8 cellular contexts compared by ENCODE assay signal in the genomic region with DNA sequence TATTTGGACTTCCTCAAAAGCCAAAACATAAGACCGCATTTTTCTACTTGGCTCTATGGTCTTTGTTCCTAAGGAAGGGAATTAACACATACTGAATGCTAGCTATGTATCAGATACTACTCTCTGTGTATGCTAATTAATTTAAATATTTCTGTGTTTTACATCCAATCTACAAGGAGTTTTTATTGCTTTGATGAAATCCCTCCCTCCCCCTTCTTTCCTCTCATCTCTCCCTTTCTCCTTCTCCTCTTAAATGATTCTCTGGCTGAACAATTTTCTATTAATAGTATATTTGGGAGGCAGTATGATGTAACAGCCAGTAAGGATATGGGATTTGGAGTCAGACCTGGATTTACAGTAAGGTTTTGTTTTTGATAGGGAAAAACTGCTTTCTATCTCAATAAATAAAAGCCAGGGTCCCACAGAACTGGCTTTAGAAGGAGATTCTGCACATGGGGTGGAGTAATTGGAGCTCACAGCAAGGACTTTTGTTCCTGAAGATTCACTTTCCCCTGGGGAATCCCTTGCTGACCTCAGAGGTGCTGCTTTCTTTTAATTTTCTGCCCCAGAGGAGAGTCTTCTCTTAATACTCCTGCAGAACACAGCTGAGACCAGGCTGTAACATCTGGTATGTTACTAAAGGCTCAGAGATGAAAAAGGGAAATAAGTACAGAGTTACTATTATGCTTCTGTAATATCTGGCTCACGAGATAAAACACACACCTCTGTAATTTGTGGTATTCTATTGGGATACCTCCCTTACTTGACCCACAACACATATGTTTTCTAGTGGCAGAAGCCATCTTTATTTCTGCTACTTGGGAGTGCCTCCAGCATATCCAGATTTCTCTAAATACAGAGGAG. TPM values are rescaled to one million over a fixed set of nuclear protein-coding genes. Genes with fewer than 3 reads are reported as not detected.
DNase-seq lines count a peak whose midpoint lies in the region; ATAC-seq and TF ChIP-seq lines count a peak whose summit lies in the region.

No MANE protein-coding gene starts in this region.

- H2BK120ac ChIP-seq in IMR-90 (ENCODE audit: low read depth, low read length) = no peak overlapping the region; the same call in 1 of the 2 replicates

- H4K8ac ChIP-seq in IMR-90 (ENCODE audit: low read depth in 2 of 2, low read length in 2 of 2) = peak overlapping the region in 1 of 2 experiments; percentile 22; a peak in 2 of 4 replicates

- peaks cover 49% of the 10 kb centered on the region for H3K4me1 Mint-ChIP-seq in activated T-helper 1 cell treated with anti-CD3 and anti-CD28 coated beads, Interleukin-12 subunit alpha, Interleukin-12 subunit beta, Interleukin-2, Interleukin-4 antibody, amounts not matched to agents 30 ng/mL and 10 ng/mL and 1 ng/mL, durations not matched to agents 14 hours and 24 hours and 36 hours (ENCODE audit: low read depth)

- H3K9me3 Mint-ChIP-seq in activated T-helper 1 cell treated with anti-CD3 and anti-CD28 coated beads, Interleukin-12 subunit alpha, Interleukin-12 subunit beta, Interleukin-2, Interleukin-4 antibody, amounts not matched to agents 30 ng/mL and 10 ng/mL and 1 ng/mL, durations not matched to agents 14 hours and 24 hours and 36 hours = no peaks in the 10 kb centered on the region

- WGBS in IMR-90 (ENCODE audit: extremely low coverage in 2 of 2, insufficient read length in 1 of 2), 2 experiments = no CpG with 5 or more reads among the region's 2 CpGs

- DNase-seq in DMS 273 (lab: John Stamatoyannopoulos, UW; ENCODE audit: unreplicated experiment) (peak; percentile 67), IMR-90 (peak; percentile 59), lower lobe of right lung (no peak), NCI-H226 (no peak), tibial artery (no peak), AG08395 (ENCODE audit: low spot score) (no peak), 8988T (no peak)
- no peak for DNase-seq in activated T-helper 1 cell treated with anti-CD3 and anti-CD28 coated beads, Interleukin-12 subunit alpha, Interleukin-12 subunit beta, Interleukin-2, Interleukin-4 antibody, amounts not matched to agents 30 ng/mL and 10 ng/mL and 1 ng/mL, durations not matched to agents 14 hours and 24 hours and 36 hours (ENCODE audit: low spot score)

- no peaks in the 10 kb centered on the region for H4K20me1 ChIP-seq in IMR-90 (ENCODE audit: insufficient read depth, low read length)

- no peak overlapping the region for H2AFZ ChIP-seq in IMR-90 (replicated peaks; ENCODE audit: low read length, poor library complexity)

- H2BK20ac ChIP-seq in IMR-90 (ENCODE audit: low read depth, low read length) = peak overlapping the region; percentile 55; the same call in 1 of the 2 replicates

- TF ChIP-seq RAD21 in IMR-90 (IDR thresholded peaks at IDR 0.05; ENCODE audit: low read length) = no peak

- intact Hi-C loops in IMR-90 (cut with micrococcal nuclease) = no loop called here
- intact Hi-C loops in activated T-helper 1 cell treated with anti-CD3 and anti-CD28 coated beads, Interleukin-12 subunit alpha, Interleukin-12 subunit beta, Interleukin-2, Interleukin-4 antibody, amounts not matched to agents 30 ng/mL and 10 ng/mL and 1 ng/mL, durations not matched to agents 14 hours and 24 hours and 36 hours (cut with micrococcal nuclease) = loop anchor here (5.0 kb wide), 1 partner anchor 345 kb away; no protein-coding TSS in a partner anchor
- intact Hi-C loops in lower lobe of right lung (cut with DNase I) = no loop called here
- intact Hi-C loops in tibial artery (cut with DNase I; ENCODE audit: low total_unique reads) = no loop called here

- no peak overlapping the region for H3K4ac ChIP-seq in IMR-90 (ENCODE audit: low read depth, low read length)

- no peak overlapping the region for H3K56ac ChIP-seq in IMR-90 (ENCODE audit: extremely low read depth, insufficient read depth, low read length)

- H3K14ac ChIP-seq in IMR-90 (replicated peaks; ENCODE audit: low read depth, low read length) = no peak overlapping the region

- no peak overlapping the region for H3K4me3 ChIP-seq in IMR-90 (ENCODE audit: insufficient read depth, low read depth, low read length)
- peak overlapping the region; percentile 12 for H3K4me3 ChIP-seq in lower lobe of right lung
- no peak overlapping the region for H3K4me3 ChIP-seq in tibial artery

- H3K27ac Mint-ChIP-seq in activated T-helper 1 cell treated with anti-CD3 and anti-CD28 coated beads, Interleukin-12 subunit alpha, Interleukin-12 subunit beta, Interleukin-2, Interleukin-4 antibody, amounts not matched to agents 30 ng/mL and 10 ng/mL and 1 ng/mL, durations not matched to agents 14 hours and 24 hours and 36 hours = peak overlapping the region; percentile 84

- TF ChIP-seq POLR2A in IMR-90 (IDR thresholded peaks at IDR 0.05; ENCODE audit: low read depth, low read length) = no peak

- H3K79me1 ChIP-seq in IMR-90 (ENCODE audit: low read depth in 1 of 2, low read length in 2 of 2) = 0 out of 4 replicates have a peak, but pooled peaks cover 0 to 3% of the 10 kb centered on the region in 2 experiments

- H3K9me1 ChIP-seq in IMR-90 (ENCODE audit: insufficient read depth, low read length) = no peaks in the 10 kb centered on the region

- no peak overlapping the region for H4K5ac ChIP-seq in IMR-90 (ENCODE audit: low read depth, low read length)

- no peak overlapping the region; the same call in 1 of the 2 replicates for H3K18ac ChIP-seq in IMR-90 (ENCODE audit: low read depth, low read length)

- H4K91ac ChIP-seq in IMR-90 (ENCODE audit: insufficient read depth, low read depth, low read length) = no peak overlapping the region

- H2BK5ac ChIP-seq in IMR-90 (ENCODE audit: low read depth, low read length, poor library complexity, severe bottlenecking) = no peak overlapping the region

- in situ Hi-C loops in IMR-90 (cut with MboI; ENCODE audit: low sequenced_read_pairs) = no loop called here

- POLR2A ChIA-PET in IMR-90 (lab: Charles Lee; ENCODE audit: unreplicated experiment) = interaction anchor here (0.6 kb wide), 1 partner anchor 419 kb away, joined by 3 read pairs; no protein-coding TSS in a partner anchor

- H2AK5ac ChIP-seq in IMR-90 (ENCODE audit: low read depth, low read length) = no peak overlapping the region

- H3K36me3 Mint-ChIP-seq in activated T-helper 1 cell treated with anti-CD3 and anti-CD28 coated beads, Interleukin-12 subunit alpha, Interleukin-12 subunit beta, Interleukin-2, Interleukin-4 antibody, amounts not matched to agents 30 ng/mL and 10 ng/mL and 1 ng/mL, durations not matched to agents 14 hours and 24 hours and 36 hours (ENCODE audit: low read depth) = peaks cover 7% of the 10 kb centered on the region

- H3K27me3 ChIP-seq in IMR-90 (ENCODE audit: control insufficient read depth, insufficient read depth, low read length) (no peaks in the 10 kb centered on the region), lower lobe of right lung (ENCODE audit: low read depth) (no peaks in the 10 kb centered on the region), tibial artery (no peaks in the 10 kb centered on the region)

- H2BK15ac ChIP-seq in IMR-90 (ENCODE audit: low read depth, low read length) = no peak overlapping the region

- ATAC-seq in IMR-90 (ENCODE audit: low read depth) = peak; percentile 44
- ATAC-seq in lower lobe of right lung = peak; percentile 28 to 38

- H3K4me2 ChIP-seq in IMR-90 (ENCODE audit: low read depth, low read length) = no peak overlapping the region

- CTCF ChIA-PET in IMR-90 (lab: Yijun Ruan, JAX) = no interaction called here

- no peaks in the 10 kb centered on the region for H3K27me3 Mint-ChIP-seq in activated T-helper 1 cell treated with anti-CD3 and anti-CD28 coated beads, Interleukin-12 subunit alpha, Interleukin-12 subunit beta, Interleukin-2, Interleukin-4 antibody, amounts not matched to agents 30 ng/mL and 10 ng/mL and 1 ng/mL, durations not matched to agents 14 hours and 24 hours and 36 hours (ENCODE audit: insufficient read depth)

- no peak overlapping the region for H2AK9ac ChIP-seq in IMR-90 (replicated peaks; ENCODE audit: low read depth, low read length, poor library complexity)

- TF ChIP-seq CTCF in IMR-90 (conservative IDR thresholded peaks at IDR 0.05; ENCODE audit: low read depth, low read length) (no peak), lower lobe of right lung (IDR thresholded peaks at IDR 0.05) (no peak), tibial artery (IDR thresholded peaks at IDR 0.05) (no peak)

- H3K4me3 Mint-ChIP-seq in activated T-helper 1 cell treated with anti-CD3 and anti-CD28 coated beads, Interleukin-12 subunit alpha, Interleukin-12 subunit beta, Interleukin-2, Interleukin-4 antibody, amounts not matched to agents 30 ng/mL and 10 ng/mL and 1 ng/mL, durations not matched to agents 14 hours and 24 hours and 36 hours = peak overlapping the region; percentile 59

- no peaks in the 10 kb centered on the region for H3K9me3 ChIP-seq in IMR-90 (ENCODE audit: control insufficient read depth, insufficient read depth, low read length)
- no peaks in the 10 kb centered on the region for H3K9me3 ChIP-seq in lower lobe of right lung
- H3K9me3 ChIP-seq in tibial artery = no peaks in the 10 kb centered on the region

- no peak overlapping the region for H3K9ac ChIP-seq in IMR-90 (ENCODE audit: low read depth, low read length)

- H3K27ac ChIP-seq in IMR-90 (ENCODE audit: insufficient read depth, low read length) = no peak overlapping the region
- peak overlapping the region; percentile 55 for H3K27ac ChIP-seq in lower lobe of right lung
- H3K27ac ChIP-seq in tibial artery = no peak overlapping the region

- no TSS peak for BruUV-seq in IMR-90 (replicated peaks; lab: Mats Ljungman, UMichigan)

- no peaks in the 10 kb centered on the region for H3K36me3 ChIP-seq in IMR-90 (ENCODE audit: control insufficient read depth, insufficient read depth, low read length)
- no peaks in the 10 kb centered on the region for H3K36me3 ChIP-seq in lower lobe of right lung
- H3K36me3 ChIP-seq in tibial artery = no peaks in the 10 kb centered on the region

- dilution Hi-C loops in IMR-90 (cut with HindIII; ENCODE audit: low sequenced_read_pairs, unreplicated experiment) = no loop called here

- no peak overlapping the region for H3K23ac ChIP-seq in IMR-90 (ENCODE audit: low read depth, low read length)

- H3K4me1 ChIP-seq in IMR-90 (ENCODE audit: control insufficient read depth, insufficient read depth, low read length) (peaks cover 5% of the 10 kb centered on the region; the same call in 1 of the 2 replicates), lower lobe of right lung (peaks cover 29% of the 10 kb centered on the region), tibial artery (peaks cover 0 to 13% (median 8%) of the 10 kb centered on the region in 4 donors)

TF ChIP-seq in IMR-90, 13 proteins besides CTCF, POLR2A, EP300 and RAD21:
- no peak for TF ChIP-seq RFX5 (IDR thresholded peaks at IDR 0.05; ENCODE audit: low read depth, low read length)
- TF ChIP-seq CEBPB (IDR thresholded peaks at IDR 0.05; ENCODE audit: low read depth, low read length) = peak; percentile 54

RNA-seq across cellular contexts. Expression of gene EPB41, which starts 13.3 kb away (rescaled TPM):
- 8.1 and 10.0 TPM in 2 replicates for total RNA-seq in IMR-90 (2012; rRNA removed)
- polyA plus RNA-seq in IMR-90 (2012; rRNA removed) = 3.1 and 4.6 TPM in 2 replicates
- 1.3 TPM in 2 replicates for polyA plus RNA-seq in IMR-90 (2012; cell fraction: cytosol; rRNA removed)
- 2.2 and 12.8 TPM in 2 replicates for polyA plus RNA-seq in IMR-90 (2012; cell fraction: nucleus; rRNA removed; ENCODE audit: low replicate concordance)
- total RNA-seq in activated T-helper 1 cell treated with anti-CD3 and anti-CD28 coated beads, Interleukin-12 subunit alpha, Interleukin-12 subunit beta, Interleukin-2, Interleukin-4 antibody, amounts not matched to agents 30 ng/mL and 10 ng/mL and 1 ng/mL, durations not matched to agents 14 hours and 24 hours and 36 hours = 70.0 and 74.9 TPM in 2 replicates
- 58.6 TPM for total RNA-seq in lower lobe of right lung

Comparison
In these comparisons a context has a peak if more than half of its experiments do, and no peak if none do; other contexts are left out.
1. DNase-seq: peak in DMS 273 (single experiment) and IMR-90 (single experiment); none in activated T-helper 1 cell treated with anti-CD3 and anti-CD28 coated beads, Interleukin-12 subunit alpha, Interleukin-12 subunit beta, Interleukin-2, Interleukin-4 antibody, amounts not matched to agents 30 ng/mL and 10 ng/mL and 1 ng/mL, durations not matched to agents 14 hours and 24 hours and 36 hours (single experiment), lower lobe of right lung (single experiment), NCI-H226 (single experiment), tibial artery (0 of 2), AG08395 (single experiment) and 8988T (single experiment).